ENCODE assay signal across 9 cellular contexts in genomic region chr9:98706651-98707103, GRCh38. TPM values are rescaled to one million over a fixed set of nuclear protein-coding genes. Genes with fewer than 3 reads are reported as not detected.
DNase-seq lines count a peak whose midpoint lies in the region; ATAC-seq, FAIRE-seq and TF ChIP-seq lines count a peak whose summit lies in the region.
"Had no signal": no experiment of that assay in that cellular context is flagged by ENCODE, and none has a peak within 500 bp of the region (broad histone marks: within the 10 kb centered on the region; RNA-seq: fewer than 3 reads in every experiment).

No MANE protein-coding gene starts in this region.

- no peak for ATAC-seq in GM18870 (IDR thresholded peaks at IDR 0.05; ENCODE audit: unreplicated experiment)

- H3K27me3 Mint-ChIP-seq in endodermal cell (ENCODE audit: insufficient read depth): peaks cover 82% of the 10 kb centered on the region
- peaks cover 58% of the 10 kb centered on the region for H3K27me3 Mint-ChIP-seq in activated naive CD4-positive, alpha-beta T cell treated with anti-CD3 and anti-CD28 coated beads for 36 hours (ENCODE audit: low read depth)

- no peaks in the 10 kb centered on the region for H4K20me1 ChIP-seq in osteoblast (ENCODE audit: insufficient read depth, low read length)

- no peak for TF ChIP-seq CTCF in endodermal cell (conservative IDR thresholded peaks at IDR 0.05)
- TF ChIP-seq CTCF in osteoblast (IDR thresholded peaks at IDR 0.05; ENCODE audit: extremely low read depth, low read depth, low read length): no peak
- no peak for TF ChIP-seq CTCF in D721Med (IDR thresholded peaks at IDR 0.05; ENCODE audit: insufficient read depth, missing control alignments)

- H3K9me3 ChIP-seq in endodermal cell (ENCODE audit: control insufficient read depth, low read length) (no peaks in the 10 kb centered on the region), osteoblast (ENCODE audit: low read depth, low read length) (no peaks in the 10 kb centered on the region)

- H3K36me3 ChIP-seq in endodermal cell (ENCODE audit: control insufficient read depth, insufficient read depth, low read length): no peaks in the 10 kb centered on the region
- H3K36me3 ChIP-seq in osteoblast (ENCODE audit: insufficient read depth, low read length): no peaks in the 10 kb centered on the region

- peak overlapping the region; percentile 71 for H3K4me3 ChIP-seq in endodermal cell (ENCODE audit: low read length)
- H3K4me3 ChIP-seq in osteoblast (ENCODE audit: insufficient read depth, low read length): peak overlapping the region; percentile 42

- no peaks in the 10 kb centered on the region for H3K9me3 Mint-ChIP-seq in endodermal cell
- H3K9me3 Mint-ChIP-seq in activated naive CD4-positive, alpha-beta T cell treated with anti-CD3 and anti-CD28 coated beads for 36 hours: no peaks in the 10 kb centered on the region

- CTCF ChIA-PET in activated naive CD4-positive, alpha-beta T cell treated with anti-CD3 and anti-CD28 coated beads for 36 hours (lab: Charles Lee): no interaction called here

- no peak overlapping the region for H3K9ac ChIP-seq in endodermal cell (ENCODE audit: extremely low read depth, low read length, poor library complexity, severe bottlenecking)

- peak overlapping the region; percentile 51 for H2AFZ ChIP-seq in osteoblast (ENCODE audit: low read length)

- H3K27ac ChIP-seq in endodermal cell (ENCODE audit: low read depth, low read length) (no peak overlapping the region), osteoblast (ENCODE audit: low read depth, low read length) (no peak overlapping the region)

- intact Hi-C loops in activated naive CD4-positive, alpha-beta T cell treated with anti-CD3 and anti-CD28 coated beads for 36 hours (cut with micrococcal nuclease): loop anchor here (1.0 to 2.0 kb wide), 2 partner anchors 170 to 391 kb away; no protein-coding TSS in a partner anchor

- peaks cover 3% of the 10 kb centered on the region for H3K4me1 ChIP-seq in endodermal cell (ENCODE audit: control insufficient read depth, insufficient read depth, low read length)
- H3K4me1 ChIP-seq in osteoblast (ENCODE audit: insufficient read depth, low read length): no peaks in the 10 kb centered on the region

- H3K27ac Mint-ChIP-seq in endodermal cell: no peak overlapping the region
- no peak overlapping the region for H3K27ac Mint-ChIP-seq in activated naive CD4-positive, alpha-beta T cell treated with anti-CD3 and anti-CD28 coated beads for 36 hours

- no peaks in the 10 kb centered on the region for H3K79me2 ChIP-seq in osteoblast (ENCODE audit: insufficient read depth, low read length)

- H3K4me3 Mint-ChIP-seq in endodermal cell: peak overlapping the region; percentile 48
- no peak overlapping the region for H3K4me3 Mint-ChIP-seq in activated naive CD4-positive, alpha-beta T cell treated with anti-CD3 and anti-CD28 coated beads for 36 hours

- no peaks in the 10 kb centered on the region for H3K36me3 Mint-ChIP-seq in endodermal cell (ENCODE audit: low read depth)
- H3K36me3 Mint-ChIP-seq in activated naive CD4-positive, alpha-beta T cell treated with anti-CD3 and anti-CD28 coated beads for 36 hours (ENCODE audit: low read depth): no peaks in the 10 kb centered on the region

- peak overlapping the region; percentile 57 for H3K4me2 ChIP-seq in osteoblast (ENCODE audit: insufficient read depth, low read length)

- peaks cover 5% of the 10 kb centered on the region for H3K4me1 Mint-ChIP-seq in endodermal cell
- peaks cover 3% of the 10 kb centered on the region for H3K4me1 Mint-ChIP-seq in activated naive CD4-positive, alpha-beta T cell treated with anti-CD3 and anti-CD28 coated beads for 36 hours (ENCODE audit: low read depth)

- H3K27me3 ChIP-seq in endodermal cell (ENCODE audit: control insufficient read depth, insufficient read depth, low read length, poor library complexity, severe bottlenecking): peaks cover 88% of the 10 kb centered on the region
- H3K27me3 ChIP-seq in osteoblast (ENCODE audit: insufficient read depth, low read length): peaks cover 65% of the 10 kb centered on the region

- FAIRE-seq in D721Med (lab: Jason Lieb, UNC): no peak

- 17 to 21% methylated on average over 14 of the region's 14 CpGs for WGBS in endodermal cell (ENCODE audit: insufficient coverage in 1 of 2, insufficient read length in 1 of 2), 2 experiments

- DNase-seq in NCI-H2081 (lab: John Stamatoyannopoulos, UW) (peak; percentile 28 to 46), NCI-H2081 treated with DMSO at 0.1 percent for 48 hours (lab: John Stamatoyannopoulos, UW) (no peak), NCI-H146 (lab: John Stamatoyannopoulos, UW) (peak; percentile 66), endodermal cell (no peak), osteoblast (ENCODE audit: insufficient read length, low spot score, missing footprints) (peak; percentile 82), D721Med (ENCODE audit: insufficient read length, low spot score) (no peak)
- DNase-seq in activated naive CD4-positive, alpha-beta T cell treated with anti-CD3 and anti-CD28 coated beads for 36 hours: no peak

RNA-seq across cellular contexts. Expression of gene GABBR2, which starts 2.1 kb away (rescaled TPM):
- 1 to 10 TPM; 1.2 to 1.3 TPM for total RNA-seq in endodermal cell
- 0.61 TPM for polyA plus RNA-seq in endodermal cell (2013, experiment 1 of 2)
- polyA plus RNA-seq in endodermal cell (2013, experiment 2 of 2): 0.58 TPM
- under 0.01 and 0.88 TPM in 2 replicates for total RNA-seq in osteoblast
- total RNA-seq in activated naive CD4-positive, alpha-beta T cell treated with anti-CD3 and anti-CD28 coated beads for 36 hours: not detected
- total RNA-seq: T-helper 1 cell treated with Interleukin-12 subunit alpha and Interleukin-12 subunit beta and Interleukin-4 antibody, amounts not matched to agents 30 ng/mL and 1 ng/mL, for 36 hours had no signal

Comparison
In these comparisons a context has a peak if more than half of its experiments do, and no peak if none do; other contexts are left out.
1. DNase-seq: peak in NCI-H2081 (2 of 2), NCI-H146 (single experiment) and osteoblast (single experiment); none in NCI-H2081 treated with DMSO at 0.1 percent for 48 hours (single experiment), endodermal cell (single experiment), activated naive CD4-positive, alpha-beta T cell treated with anti-CD3 and anti-CD28 coated beads for 36 hours (single experiment) and D721Med (single experiment).